Comparison of ENCODE assay signal across 10 cellular contexts in genomic region chr12:46221255-46222128, GRCh38. TPM values are rescaled to one million over a fixed set of nuclear protein-coding genes. Genes with fewer than 3 reads are reported as not detected.
DNase-seq lines count a peak whose midpoint lies in the region; ATAC-seq and TF ChIP-seq lines count a peak whose summit lies in the region.
"Had no signal": no experiment of that assay in that cellular context is flagged by ENCODE, and none has a peak within 500 bp of the region (broad histone marks: within the 10 kb centered on the region; RNA-seq: fewer than 3 reads in every experiment).

No MANE protein-coding gene starts in this region.

- H3K9me3 ChIP-seq in right atrium auricular region, result no peaks in the 10 kb centered on the region

- no peak for DNase-seq in left ventricle myocardium superior
- DNase-seq in right atrium auricular region (ENCODE audit: low spot score), result no peak
- no peak for DNase-seq in glutamatergic neuron
- no peak for DNase-seq in type B pancreatic cell (ENCODE audit: extremely low spot score, unreplicated experiment)
- DNase-seq in HEK293T (ENCODE audit: extremely low spot score), result no peak
- no peak for DNase-seq in posterior cingulate gyrus
- no peak for DNase-seq in stimulated activated CD8-positive, alpha-beta memory T cell treated with anti-CD3 and anti-CD28 coated beads, Interleukin-4, amount 100 ng/mL, for 48 hours
- DNase-seq: NCI-H345, nucleus accumbens had no signal

- no peaks in the 10 kb centered on the region for H3K9me3 Mint-ChIP-seq in activated T-helper 17 cell treated with anti-CD3 and anti-CD28 coated beads, Interleukin-2, amount 50 U/mL, for 72 hours
- H3K9me3 Mint-ChIP-seq in glutamatergic neuron (ENCODE audit: unreplicated experiment) (no peaks in the 10 kb centered on the region), type B pancreatic cell (no peaks in the 10 kb centered on the region)

- peak; percentile 46 for ATAC-seq in left ventricle myocardium superior
- ATAC-seq in activated T-helper 17 cell treated with anti-CD3 and anti-CD28 coated beads, Interleukin-2, amount 50 U/mL, for 72 hours (replicated peaks), result no peak

- no peak overlapping the region for H3K27ac ChIP-seq in right atrium auricular region

- H3K27ac Mint-ChIP-seq in activated T-helper 17 cell treated with anti-CD3 and anti-CD28 coated beads, Interleukin-2, amount 50 U/mL, for 72 hours, result peak overlapping the region; percentile 99
- H3K27ac Mint-ChIP-seq in glutamatergic neuron (ENCODE audit: unreplicated experiment) (peak overlapping the region; percentile 4), type B pancreatic cell (peak overlapping the region; percentile 88)

- intact Hi-C loops in left ventricle myocardium superior (cut with micrococcal nuclease), result no loop called here
- intact Hi-C loops in posterior cingulate gyrus (cut with DNase I), result no loop called here

- no peaks in the 10 kb centered on the region for H3K27me3 ChIP-seq in right atrium auricular region

- no peaks in the 10 kb centered on the region for H3K36me3 ChIP-seq in right atrium auricular region

- CTCF ChIA-PET in HEK293T (lab: Yijun Ruan, JAX), result no interaction called here

- no peak overlapping the region for H3K4me3 ChIP-seq in right atrium auricular region

- TF ChIP-seq CTCF in right atrium auricular region (IDR thresholded peaks at IDR 0.05) (no peak), glutamatergic neuron (IDR thresholded peaks at IDR 0.05; ENCODE audit: partially characterized antibody, unreplicated experiment) (no peak), type B pancreatic cell (conservative IDR thresholded peaks at IDR 0.05) (no peak)

- POLR2A ChIA-PET in HEK293T (lab: Yijun Ruan, JAX), result no interaction called here

- H3K4me1 ChIP-seq in right atrium auricular region, result peaks cover 0 to 23% of the 10 kb centered on the region in 2 donors

- H3K4me3 Mint-ChIP-seq in activated T-helper 17 cell treated with anti-CD3 and anti-CD28 coated beads, Interleukin-2, amount 50 U/mL, for 72 hours, result peak overlapping the region; percentile 88
- no peak overlapping the region for H3K4me3 Mint-ChIP-seq in glutamatergic neuron (ENCODE audit: unreplicated experiment)
- peak overlapping the region; percentile 30 for H3K4me3 Mint-ChIP-seq in type B pancreatic cell

- no peaks in the 10 kb centered on the region for H3K27me3 Mint-ChIP-seq in activated T-helper 17 cell treated with anti-CD3 and anti-CD28 coated beads, Interleukin-2, amount 50 U/mL, for 72 hours
- H3K27me3 Mint-ChIP-seq in glutamatergic neuron (ENCODE audit: unreplicated experiment), result peaks cover 4% of the 10 kb centered on the region
- H3K27me3 Mint-ChIP-seq in type B pancreatic cell, result no peaks in the 10 kb centered on the region

- peaks cover 62% of the 10 kb centered on the region for H3K4me1 Mint-ChIP-seq in activated T-helper 17 cell treated with anti-CD3 and anti-CD28 coated beads, Interleukin-2, amount 50 U/mL, for 72 hours
- H3K4me1 Mint-ChIP-seq in glutamatergic neuron (ENCODE audit: low read depth, unreplicated experiment), result peaks cover 4% of the 10 kb centered on the region
- H3K4me1 Mint-ChIP-seq in type B pancreatic cell (ENCODE audit: unreplicated experiment), result peaks cover 14% of the 10 kb centered on the region

- H3K36me3 Mint-ChIP-seq in activated T-helper 17 cell treated with anti-CD3 and anti-CD28 coated beads, Interleukin-2, amount 50 U/mL, for 72 hours (ENCODE audit: low read depth), result peaks cover 99% of the 10 kb centered on the region
- H3K36me3 Mint-ChIP-seq in glutamatergic neuron (ENCODE audit: unreplicated experiment), result no peaks in the 10 kb centered on the region
- peaks cover 46% of the 10 kb centered on the region for H3K36me3 Mint-ChIP-seq in type B pancreatic cell

TF ChIP-seq in HEK293T, 16 proteins besides CTCF, POLR2A, EP300 and RAD21:
- TF ChIP-seq SUZ12 (IDR thresholded peaks at IDR 0.05), result no peak
- no peak for TF ChIP-seq HDGF (IDR thresholded peaks at IDR 0.05; ENCODE audit: borderline replicate concordance)
- no peak for TF ChIP-seq CTBP1 (IDR thresholded peaks at IDR 0.05; ENCODE audit: borderline replicate concordance)
- no peak for TF ChIP-seq ARNT (IDR thresholded peaks at IDR 0.05)
- no peak for TF ChIP-seq BHLHE40 (IDR thresholded peaks at IDR 0.05; ENCODE audit: borderline replicate concordance)
- TF ChIP-seq ELF4 (IDR thresholded peaks at IDR 0.05), result no peak
- TF ChIP-seq L3MBTL2 (conservative IDR thresholded peaks at IDR 0.05), result no peak
- TF ChIP-seq NFRKB (IDR thresholded peaks at IDR 0.05), result no peak
- TF ChIP-seq PKNOX1 (IDR thresholded peaks at IDR 0.05), result no peak
- no peak for TF ChIP-seq ZNF384 (IDR thresholded peaks at IDR 0.05)
- no peak for TF ChIP-seq TARDBP (IDR thresholded peaks at IDR 0.05)

RNA-seq across cellular contexts. Expression of gene SLC38A1, which starts 47.4 kb away (rescaled TPM):
- total RNA-seq in left ventricle myocardium superior (161 TPM), right atrium auricular region (100 to 1,000 TPM in 1 of 2 donors, 10 to 100 TPM in 1; 79.6 to 116 TPM), glutamatergic neuron (ENCODE audit: unreplicated experiment) (232 TPM), type B pancreatic cell (ENCODE audit: low replicate concordance) (99.8 and 174 TPM in 2 replicates)
- total RNA-seq in activated T-helper 17 cell treated with anti-CD3 and anti-CD28 coated beads, Interleukin-2, amount 50 U/mL, for 72 hours, result 100 to 1,000 TPM; 161 to 192 TPM

Comparison
In these comparisons a context has a peak if more than half of its experiments do, and no peak if none do; other contexts are left out.
1. H3K27ac Mint-ChIP-seq: peak in every context shown above with its lines; median percentile 99 in activated T-helper 17 cell treated with anti-CD3 and anti-CD28 coated beads, Interleukin-2, amount 50 U/mL, for 72 hours; 88 in type B pancreatic cell; 4 in glutamatergic neuron.